1 cellular context compared by ENCODE assay signal in the genomic region with DNA sequence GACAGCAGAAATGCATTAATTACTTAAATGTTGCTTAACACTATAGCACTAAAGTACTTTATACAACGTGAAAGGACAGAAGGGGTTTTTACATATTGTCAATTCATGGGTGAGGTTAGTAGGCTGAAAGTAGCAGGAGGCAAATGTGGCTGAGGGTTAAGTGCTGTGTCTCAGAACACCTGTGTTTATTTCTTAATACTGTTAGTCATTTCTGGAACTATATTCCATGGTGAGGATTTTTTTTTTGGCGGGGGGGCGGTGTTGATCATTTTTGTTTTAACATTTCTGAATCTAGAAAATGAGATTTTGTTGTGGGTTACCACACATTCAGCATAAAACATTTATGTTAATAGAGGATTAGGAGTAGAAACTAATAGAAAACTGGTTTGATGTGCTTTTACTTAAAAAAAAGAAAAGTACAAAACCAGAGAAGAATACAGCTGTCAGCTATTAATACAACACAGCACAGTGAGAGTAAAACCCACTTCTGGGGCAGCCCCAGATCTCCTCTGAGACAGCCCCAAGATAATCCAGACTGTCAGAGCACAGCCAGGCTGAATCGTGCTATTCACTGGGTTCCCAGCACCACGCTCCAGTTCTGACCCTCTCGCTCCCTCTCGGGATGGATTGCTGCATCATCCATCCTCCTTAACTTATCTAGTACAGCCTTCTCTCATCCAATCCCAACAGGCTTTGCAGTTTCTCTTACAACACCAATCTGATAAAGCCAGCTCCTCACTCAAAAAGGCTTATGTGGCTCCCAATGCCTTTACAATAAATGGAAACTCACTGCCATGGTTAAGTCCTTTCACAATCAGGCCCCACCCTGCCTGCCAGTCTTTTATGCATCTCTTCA.
TF ChIP-seq lines count a peak whose summit lies in the region.

No MANE protein-coding gene starts in this region.

TF ChIP-seq in GM12878, 131 proteins besides CTCF, POLR2A, EP300 and RAD21 (continued from another document and continues in another):
- TF ChIP-seq, protein P1, sequence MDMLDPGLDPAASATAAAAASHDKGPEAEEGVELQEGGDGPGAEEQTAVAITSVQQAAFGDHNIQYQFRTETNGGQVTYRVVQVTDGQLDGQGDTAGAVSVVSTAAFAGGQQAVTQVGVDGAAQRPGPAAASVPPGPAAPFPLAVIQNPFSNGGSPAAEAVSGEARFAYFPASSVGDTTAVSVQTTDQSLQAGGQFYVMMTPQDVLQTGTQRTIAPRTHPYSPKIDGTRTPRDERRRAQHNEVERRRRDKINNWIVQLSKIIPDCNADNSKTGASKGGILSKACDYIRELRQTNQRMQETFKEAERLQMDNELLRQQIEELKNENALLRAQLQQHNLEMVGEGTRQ (IDR thresholded peaks at IDR 0.05; ENCODE audit: borderline replicate concordance, low read depth, low read length) = no peak
- TF ChIP-seq IKZF2 (IDR thresholded peaks at IDR 0.05) = peak; percentile 22 to 52; a peak in 2 of 4 replicates
- TF ChIP-seq SIX5 (IDR thresholded peaks at IDR 0.05; ENCODE audit: low read depth, low read length, severe bottlenecking) = no peak
- no peak for TF ChIP-seq EZH2 (IDR thresholded peaks at IDR 0.05; ENCODE audit: borderline replicate concordance, control insufficient read depth, low read depth, low read length)
- TF ChIP-seq, protein P2, sequence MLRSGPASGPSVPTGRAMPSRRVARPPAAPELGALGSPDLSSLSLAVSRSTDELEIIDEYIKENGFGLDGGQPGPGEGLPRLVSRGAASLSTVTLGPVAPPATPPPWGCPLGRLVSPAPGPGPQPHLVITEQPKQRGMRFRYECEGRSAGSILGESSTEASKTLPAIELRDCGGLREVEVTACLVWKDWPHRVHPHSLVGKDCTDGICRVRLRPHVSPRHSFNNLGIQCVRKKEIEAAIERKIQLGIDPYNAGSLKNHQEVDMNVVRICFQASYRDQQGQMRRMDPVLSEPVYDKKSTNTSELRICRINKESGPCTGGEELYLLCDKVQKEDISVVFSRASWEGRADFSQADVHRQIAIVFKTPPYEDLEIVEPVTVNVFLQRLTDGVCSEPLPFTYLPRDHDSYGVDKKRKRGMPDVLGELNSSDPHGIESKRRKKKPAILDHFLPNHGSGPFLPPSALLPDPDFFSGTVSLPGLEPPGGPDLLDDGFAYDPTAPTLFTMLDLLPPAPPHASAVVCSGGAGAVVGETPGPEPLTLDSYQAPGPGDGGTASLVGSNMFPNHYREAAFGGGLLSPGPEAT (IDR thresholded peaks at IDR 0.05; ENCODE audit: low read depth) = 0 out of 2 replicates have a peak, but pooled peaks have one; percentile 64
- TF ChIP-seq, protein P3, sequence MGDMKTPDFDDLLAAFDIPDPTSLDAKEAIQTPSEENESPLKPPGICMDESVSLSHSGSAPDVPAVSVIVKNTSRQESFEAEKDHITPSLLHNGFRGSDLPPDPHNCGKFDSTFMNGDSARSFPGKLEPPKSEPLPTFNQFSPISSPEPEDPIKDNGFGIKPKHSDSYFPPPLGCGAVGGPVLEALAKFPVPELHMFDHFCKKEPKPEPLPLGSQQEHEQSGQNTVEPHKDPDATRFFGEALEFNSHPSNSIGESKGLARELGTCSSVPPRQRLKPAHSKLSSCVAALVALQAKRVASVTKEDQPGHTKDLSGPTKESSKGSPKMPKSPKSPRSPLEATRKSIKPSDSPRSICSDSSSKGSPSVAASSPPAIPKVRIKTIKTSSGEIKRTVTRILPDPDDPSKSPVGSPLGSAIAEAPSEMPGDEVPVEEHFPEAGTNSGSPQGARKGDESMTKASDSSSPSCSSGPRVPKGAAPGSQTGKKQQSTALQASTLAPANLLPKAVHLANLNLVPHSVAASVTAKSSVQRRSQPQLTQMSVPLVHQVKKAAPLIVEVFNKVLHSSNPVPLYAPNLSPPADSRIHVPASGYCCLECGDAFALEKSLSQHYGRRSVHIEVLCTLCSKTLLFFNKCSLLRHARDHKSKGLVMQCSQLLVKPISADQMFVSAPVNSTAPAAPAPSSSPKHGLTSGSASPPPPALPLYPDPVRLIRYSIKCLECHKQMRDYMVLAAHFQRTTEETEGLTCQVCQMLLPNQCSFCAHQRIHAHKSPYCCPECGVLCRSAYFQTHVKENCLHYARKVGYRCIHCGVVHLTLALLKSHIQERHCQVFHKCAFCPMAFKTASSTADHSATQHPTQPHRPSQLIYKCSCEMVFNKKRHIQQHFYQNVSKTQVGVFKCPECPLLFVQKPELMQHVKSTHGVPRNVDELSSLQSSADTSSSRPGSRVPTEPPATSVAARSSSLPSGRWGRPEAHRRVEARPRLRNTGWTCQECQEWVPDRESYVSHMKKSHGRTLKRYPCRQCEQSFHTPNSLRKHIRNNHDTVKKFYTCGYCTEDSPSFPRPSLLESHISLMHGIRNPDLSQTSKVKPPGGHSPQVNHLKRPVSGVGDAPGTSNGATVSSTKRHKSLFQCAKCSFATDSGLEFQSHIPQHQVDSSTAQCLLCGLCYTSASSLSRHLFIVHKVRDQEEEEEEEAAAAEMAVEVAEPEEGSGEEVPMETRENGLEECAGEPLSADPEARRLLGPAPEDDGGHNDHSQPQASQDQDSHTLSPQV (IDR thresholded peaks at IDR 0.05) = no peak
- peak; percentile 51; the same call in 1 of the 2 replicates for TF ChIP-seq MTA2 (IDR thresholded peaks at IDR 0.05; ENCODE audit: low read depth)
- TF ChIP-seq, protein P4, sequence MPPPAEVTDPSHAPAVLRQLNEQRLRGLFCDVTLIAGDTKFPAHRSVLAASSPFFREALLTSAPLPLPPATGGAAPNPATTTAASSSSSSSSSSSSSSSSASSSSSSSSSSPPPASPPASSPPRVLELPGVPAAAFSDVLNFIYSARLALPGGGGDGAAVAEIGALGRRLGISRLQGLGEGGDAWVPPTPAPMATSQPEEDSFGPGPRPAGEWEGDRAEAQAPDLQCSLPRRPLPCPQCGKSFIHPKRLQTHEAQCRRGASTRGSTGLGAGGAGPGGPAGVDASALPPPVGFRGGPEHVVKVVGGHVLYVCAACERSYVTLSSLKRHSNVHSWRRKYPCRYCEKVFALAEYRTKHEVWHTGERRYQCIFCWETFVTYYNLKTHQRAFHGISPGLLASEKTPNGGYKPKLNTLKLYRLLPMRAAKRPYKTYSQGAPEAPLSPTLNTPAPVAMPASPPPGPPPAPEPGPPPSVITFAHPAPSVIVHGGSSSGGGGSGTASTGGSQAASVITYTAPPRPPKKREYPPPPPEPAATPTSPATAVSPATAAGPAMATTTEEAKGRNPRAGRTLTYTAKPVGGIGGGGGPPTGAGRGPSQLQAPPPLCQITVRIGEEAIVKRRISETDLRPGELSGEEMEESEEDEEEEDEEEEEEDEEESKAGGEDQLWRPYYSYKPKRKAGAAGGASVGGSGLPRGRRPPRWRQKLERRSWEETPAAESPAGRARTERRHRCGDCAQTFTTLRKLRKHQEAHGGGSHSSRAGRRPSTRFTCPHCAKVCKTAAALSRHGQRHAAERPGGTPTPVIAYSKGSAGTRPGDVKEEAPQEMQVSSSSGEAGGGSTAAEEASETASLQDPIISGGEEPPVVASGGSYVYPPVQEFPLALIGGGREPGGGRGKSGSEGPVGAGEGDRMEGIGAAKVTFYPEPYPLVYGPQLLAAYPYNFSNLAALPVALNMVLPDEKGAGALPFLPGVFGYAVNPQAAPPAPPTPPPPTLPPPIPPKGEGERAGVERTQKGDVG (CRISPR knock-in tag; IDR thresholded peaks at IDR 0.05) = no peak
- TF ChIP-seq, protein P5, sequence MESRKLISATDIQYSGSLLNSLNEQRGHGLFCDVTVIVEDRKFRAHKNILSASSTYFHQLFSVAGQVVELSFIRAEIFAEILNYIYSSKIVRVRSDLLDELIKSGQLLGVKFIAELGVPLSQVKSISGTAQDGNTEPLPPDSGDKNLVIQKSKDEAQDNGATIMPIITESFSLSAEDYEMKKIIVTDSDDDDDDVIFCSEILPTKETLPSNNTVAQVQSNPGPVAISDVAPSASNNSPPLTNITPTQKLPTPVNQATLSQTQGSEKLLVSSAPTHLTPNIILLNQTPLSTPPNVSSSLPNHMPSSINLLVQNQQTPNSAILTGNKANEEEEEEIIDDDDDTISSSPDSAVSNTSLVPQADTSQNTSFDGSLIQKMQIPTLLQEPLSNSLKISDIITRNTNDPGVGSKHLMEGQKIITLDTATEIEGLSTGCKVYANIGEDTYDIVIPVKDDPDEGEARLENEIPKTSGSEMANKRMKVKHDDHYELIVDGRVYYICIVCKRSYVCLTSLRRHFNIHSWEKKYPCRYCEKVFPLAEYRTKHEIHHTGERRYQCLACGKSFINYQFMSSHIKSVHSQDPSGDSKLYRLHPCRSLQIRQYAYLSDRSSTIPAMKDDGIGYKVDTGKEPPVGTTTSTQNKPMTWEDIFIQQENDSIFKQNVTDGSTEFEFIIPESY (IDR thresholded peaks at IDR 0.05) = no peak
- TF ChIP-seq, protein P6, sequence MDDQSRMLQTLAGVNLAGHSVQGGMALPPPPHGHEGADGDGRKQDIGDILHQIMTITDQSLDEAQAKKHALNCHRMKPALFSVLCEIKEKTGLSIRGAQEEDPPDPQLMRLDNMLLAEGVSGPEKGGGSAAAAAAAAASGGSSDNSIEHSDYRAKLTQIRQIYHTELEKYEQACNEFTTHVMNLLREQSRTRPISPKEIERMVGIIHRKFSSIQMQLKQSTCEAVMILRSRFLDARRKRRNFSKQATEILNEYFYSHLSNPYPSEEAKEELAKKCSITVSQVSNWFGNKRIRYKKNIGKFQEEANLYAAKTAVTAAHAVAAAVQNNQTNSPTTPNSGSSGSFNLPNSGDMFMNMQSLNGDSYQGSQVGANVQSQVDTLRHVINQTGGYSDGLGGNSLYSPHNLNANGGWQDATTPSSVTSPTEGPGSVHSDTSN (IDR thresholded peaks at IDR 0.05; ENCODE audit: insufficient replicate concordance, low read depth, low read length) = no peak
- TF ChIP-seq SREBF2 (IDR thresholded peaks at IDR 0.05; ENCODE audit: low read length) = no peak
- TF ChIP-seq, protein P7, sequence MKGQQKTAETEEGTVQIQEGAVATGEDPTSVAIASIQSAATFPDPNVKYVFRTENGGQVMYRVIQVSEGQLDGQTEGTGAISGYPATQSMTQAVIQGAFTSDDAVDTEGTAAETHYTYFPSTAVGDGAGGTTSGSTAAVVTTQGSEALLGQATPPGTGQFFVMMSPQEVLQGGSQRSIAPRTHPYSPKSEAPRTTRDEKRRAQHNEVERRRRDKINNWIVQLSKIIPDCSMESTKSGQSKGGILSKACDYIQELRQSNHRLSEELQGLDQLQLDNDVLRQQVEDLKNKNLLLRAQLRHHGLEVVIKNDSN (IDR thresholded peaks at IDR 0.05; ENCODE audit: borderline replicate concordance, extremely low read length, insufficient read depth, low read depth, low read length) = no peak
- no peak for TF ChIP-seq HCFC1 (IDR thresholded peaks at IDR 0.05; ENCODE audit: low read length)
- TF ChIP-seq, protein P8, sequence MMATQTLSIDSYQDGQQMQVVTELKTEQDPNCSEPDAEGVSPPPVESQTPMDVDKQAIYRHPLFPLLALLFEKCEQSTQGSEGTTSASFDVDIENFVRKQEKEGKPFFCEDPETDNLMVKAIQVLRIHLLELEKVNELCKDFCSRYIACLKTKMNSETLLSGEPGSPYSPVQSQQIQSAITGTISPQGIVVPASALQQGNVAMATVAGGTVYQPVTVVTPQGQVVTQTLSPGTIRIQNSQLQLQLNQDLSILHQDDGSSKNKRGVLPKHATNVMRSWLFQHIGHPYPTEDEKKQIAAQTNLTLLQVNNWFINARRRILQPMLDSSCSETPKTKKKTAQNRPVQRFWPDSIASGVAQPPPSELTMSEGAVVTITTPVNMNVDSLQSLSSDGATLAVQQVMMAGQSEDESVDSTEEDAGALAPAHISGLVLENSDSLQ (IDR thresholded peaks at IDR 0.05) = no peak
- no peak for TF ChIP-seq HDAC6 (IDR thresholded peaks at IDR 0.05; ENCODE audit: unreplicated experiment)
- peak; percentile 82 for TF ChIP-seq JUNB (IDR thresholded peaks at IDR 0.05)
- TF ChIP-seq, protein P9, sequence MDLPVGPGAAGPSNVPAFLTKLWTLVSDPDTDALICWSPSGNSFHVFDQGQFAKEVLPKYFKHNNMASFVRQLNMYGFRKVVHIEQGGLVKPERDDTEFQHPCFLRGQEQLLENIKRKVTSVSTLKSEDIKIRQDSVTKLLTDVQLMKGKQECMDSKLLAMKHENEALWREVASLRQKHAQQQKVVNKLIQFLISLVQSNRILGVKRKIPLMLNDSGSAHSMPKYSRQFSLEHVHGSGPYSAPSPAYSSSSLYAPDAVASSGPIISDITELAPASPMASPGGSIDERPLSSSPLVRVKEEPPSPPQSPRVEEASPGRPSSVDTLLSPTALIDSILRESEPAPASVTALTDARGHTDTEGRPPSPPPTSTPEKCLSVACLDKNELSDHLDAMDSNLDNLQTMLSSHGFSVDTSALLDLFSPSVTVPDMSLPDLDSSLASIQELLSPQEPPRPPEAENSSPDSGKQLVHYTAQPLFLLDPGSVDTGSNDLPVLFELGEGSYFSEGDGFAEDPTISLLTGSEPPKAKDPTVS (IDR thresholded peaks at IDR 0.05; ENCODE audit: low read depth, low read length) = no peak
- peak; percentile 82 for TF ChIP-seq RUNX3 (IDR thresholded peaks at IDR 0.05; ENCODE audit: low read length)
- no peak for TF ChIP-seq PML (IDR thresholded peaks at IDR 0.05; ENCODE audit: low read length)
- TF ChIP-seq, protein P10, sequence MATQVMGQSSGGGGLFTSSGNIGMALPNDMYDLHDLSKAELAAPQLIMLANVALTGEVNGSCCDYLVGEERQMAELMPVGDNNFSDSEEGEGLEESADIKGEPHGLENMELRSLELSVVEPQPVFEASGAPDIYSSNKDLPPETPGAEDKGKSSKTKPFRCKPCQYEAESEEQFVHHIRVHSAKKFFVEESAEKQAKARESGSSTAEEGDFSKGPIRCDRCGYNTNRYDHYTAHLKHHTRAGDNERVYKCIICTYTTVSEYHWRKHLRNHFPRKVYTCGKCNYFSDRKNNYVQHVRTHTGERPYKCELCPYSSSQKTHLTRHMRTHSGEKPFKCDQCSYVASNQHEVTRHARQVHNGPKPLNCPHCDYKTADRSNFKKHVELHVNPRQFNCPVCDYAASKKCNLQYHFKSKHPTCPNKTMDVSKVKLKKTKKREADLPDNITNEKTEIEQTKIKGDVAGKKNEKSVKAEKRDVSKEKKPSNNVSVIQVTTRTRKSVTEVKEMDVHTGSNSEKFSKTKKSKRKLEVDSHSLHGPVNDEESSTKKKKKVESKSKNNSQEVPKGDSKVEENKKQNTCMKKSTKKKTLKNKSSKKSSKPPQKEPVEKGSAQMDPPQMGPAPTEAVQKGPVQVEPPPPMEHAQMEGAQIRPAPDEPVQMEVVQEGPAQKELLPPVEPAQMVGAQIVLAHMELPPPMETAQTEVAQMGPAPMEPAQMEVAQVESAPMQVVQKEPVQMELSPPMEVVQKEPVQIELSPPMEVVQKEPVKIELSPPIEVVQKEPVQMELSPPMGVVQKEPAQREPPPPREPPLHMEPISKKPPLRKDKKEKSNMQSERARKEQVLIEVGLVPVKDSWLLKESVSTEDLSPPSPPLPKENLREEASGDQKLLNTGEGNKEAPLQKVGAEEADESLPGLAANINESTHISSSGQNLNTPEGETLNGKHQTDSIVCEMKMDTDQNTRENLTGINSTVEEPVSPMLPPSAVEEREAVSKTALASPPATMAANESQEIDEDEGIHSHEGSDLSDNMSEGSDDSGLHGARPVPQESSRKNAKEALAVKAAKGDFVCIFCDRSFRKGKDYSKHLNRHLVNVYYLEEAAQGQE (IDR thresholded peaks at IDR 0.05; ENCODE audit: low read depth, low read length) = no peak
- peak; percentile 52; the same call in 1 of the 2 replicates for TF ChIP-seq NR2F1 (conservative IDR thresholded peaks at IDR 0.05)
- no peak for TF ChIP-seq ZNF24 (IDR thresholded peaks at IDR 0.05)
- TF ChIP-seq SMAD5 (IDR thresholded peaks at IDR 0.05; ENCODE audit: low read depth) = no peak
- peak; percentile 72; the same call in 1 of the 2 replicates for TF ChIP-seq TCF12 (IDR thresholded peaks at IDR 0.05; ENCODE audit: low read depth, low read length)
- peak; percentile 23; the same call in 1 of the 2 replicates for TF ChIP-seq GABPA (IDR thresholded peaks at IDR 0.05; ENCODE audit: low read depth)
- TF ChIP-seq RELA (IDR thresholded peaks at IDR 0.05; ENCODE audit: borderline replicate concordance, partially characterized antibody) = no peak
